Comparison of ENCODE assay signal across 1 cellular context in genomic region chr2:36695746-36696415, GRCh38.
TF ChIP-seq lines count a peak whose summit lies in the region.

No MANE protein-coding gene starts in this region.

TF ChIP-seq in H1, 55 proteins besides CTCF, POLR2A, EP300 and RAD21 (continued from another document):
- no peak for TF ChIP-seq CEBPB (IDR thresholded peaks at IDR 0.05; ENCODE audit: low read depth, low read length)
- no peak for TF ChIP-seq SP2 (IDR thresholded peaks at IDR 0.05; ENCODE audit: low read length)
